ENCODE assay signal across 1 cellular context in the genomic region with DNA sequence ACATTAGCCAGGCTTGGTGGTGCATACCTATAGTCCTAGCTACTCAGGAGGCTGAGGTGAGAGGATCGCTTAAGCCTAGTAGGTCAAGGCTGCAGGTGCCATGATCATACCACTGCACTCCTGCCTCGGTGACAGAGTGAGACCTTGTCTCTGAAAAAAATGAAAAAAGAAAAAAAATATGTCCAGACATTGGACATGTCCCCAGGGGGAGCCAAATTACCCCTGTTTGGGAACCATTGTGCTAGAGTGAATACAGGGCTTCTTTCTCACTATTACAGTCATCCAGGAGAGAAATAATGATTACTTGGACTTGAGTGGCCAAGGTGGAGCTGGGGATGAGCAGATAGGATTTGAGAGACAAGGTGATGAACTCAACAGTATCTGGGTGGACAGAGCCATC.
TF ChIP-seq lines count a peak whose summit lies in the region.

No MANE protein-coding gene starts in this region.

TF ChIP-seq in IMR-90, 13 proteins besides CTCF, POLR2A, EP300 and RAD21:
- TF ChIP-seq FOS (IDR thresholded peaks at IDR 0.05; ENCODE audit: low read depth, low read length): no peak
- TF ChIP-seq RCOR1 (IDR thresholded peaks at IDR 0.05; ENCODE audit: insufficient replicate concordance, low read length): no peak
- no peak for TF ChIP-seq CHD1 (IDR thresholded peaks at IDR 0.05; ENCODE audit: low read depth, low read length)
- no peak for TF ChIP-seq RFX5 (IDR thresholded peaks at IDR 0.05; ENCODE audit: low read depth, low read length)
- TF ChIP-seq SMC3 (IDR thresholded peaks at IDR 0.05; ENCODE audit: low read depth, low read length): no peak
- TF ChIP-seq, protein P1, sequence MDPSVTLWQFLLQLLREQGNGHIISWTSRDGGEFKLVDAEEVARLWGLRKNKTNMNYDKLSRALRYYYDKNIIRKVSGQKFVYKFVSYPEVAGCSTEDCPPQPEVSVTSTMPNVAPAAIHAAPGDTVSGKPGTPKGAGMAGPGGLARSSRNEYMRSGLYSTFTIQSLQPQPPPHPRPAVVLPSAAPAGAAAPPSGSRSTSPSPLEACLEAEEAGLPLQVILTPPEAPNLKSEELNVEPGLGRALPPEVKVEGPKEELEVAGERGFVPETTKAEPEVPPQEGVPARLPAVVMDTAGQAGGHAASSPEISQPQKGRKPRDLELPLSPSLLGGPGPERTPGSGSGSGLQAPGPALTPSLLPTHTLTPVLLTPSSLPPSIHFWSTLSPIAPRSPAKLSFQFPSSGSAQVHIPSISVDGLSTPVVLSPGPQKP (IDR thresholded peaks at IDR 0.05; ENCODE audit: borderline replicate concordance, low read depth, low read length): no peak
- TF ChIP-seq CEBPB (IDR thresholded peaks at IDR 0.05; ENCODE audit: low read depth, low read length): no peak
- TF ChIP-seq MAZ (IDR thresholded peaks at IDR 0.05; ENCODE audit: borderline replicate concordance, low read depth, low read length): no peak
- TF ChIP-seq MXI1 (IDR thresholded peaks at IDR 0.05; ENCODE audit: borderline replicate concordance, low read depth, low read length): no peak
